ENCODE assay signal across 26 cellular contexts in genomic region chr1:109659145-109659544, GRCh38. TPM values are rescaled to one million over a fixed set of nuclear protein-coding genes. Genes with fewer than 3 reads are reported as not detected.
A peak's percentile ranks its signal among the peaks of the same experiment; 100 is the strongest.
DNase-seq lines count a peak whose midpoint lies in the region; ATAC-seq and TF ChIP-seq lines count a peak whose summit lies in the region.
"Had no signal": no experiment of that assay in that cellular context is flagged by ENCODE, and none has a peak within 500 bp of the region (broad histone marks: within the 10 kb centered on the region; RNA-seq: fewer than 3 reads in every experiment).

No MANE protein-coding gene starts in this region.

- H3K27me3 ChIP-seq in BLaER1 (no peaks in the 10 kb centered on the region), ovary (no peaks in the 10 kb centered on the region)
- H3K27me3 ChIP-seq: stomach had no signal

- no peak for TF ChIP-seq POLR2A in ovary (IDR thresholded peaks at IDR 0.05)
- TF ChIP-seq POLR2A in GM18505 (IDR thresholded peaks at IDR 0.05; ENCODE audit: borderline replicate concordance, extremely low read depth, insufficient read depth, insufficient read length) = no peak

- H3K36me3 ChIP-seq in BLaER1 = peaks cover 5% of the 10 kb centered on the region; the same call in 1 of the 2 replicates
- H3K36me3 ChIP-seq in ovary = no peaks in the 10 kb centered on the region

- H3K4me1 ChIP-seq in BLaER1 (peaks cover 50% of the 10 kb centered on the region), ovary (ENCODE audit: insufficient read depth) (peaks cover 22% of the 10 kb centered on the region)

- H3K9ac ChIP-seq in BLaER1 = no peak overlapping the region

- TF ChIP-seq EP300 in ovary (IDR thresholded peaks at IDR 0.05) = no peak

- H3K9me3 ChIP-seq in BLaER1 (no peaks in the 10 kb centered on the region), ovary (no peaks in the 10 kb centered on the region)
- H3K9me3 ChIP-seq: stomach had no signal

- DNase-seq in M059J (ENCODE audit: low read depth) (peak; percentile 34), glomerular visceral epithelial cell (ENCODE audit: extremely low spot score) (peak; percentile 61), ovary (no peak), NOMO-1 treated with DMSO at 0.1 percent for 48 hours (lab: John Stamatoyannopoulos, UW; ENCODE audit: unreplicated experiment) (no peak)
- DNase-seq: activated CD4-positive, alpha-beta T cell treated with anti-CD3 and anti-CD28 coated beads for 4 hours; CD4-positive, CD25-positive, alpha-beta regulatory T cell; effector CD4-positive, alpha-beta T cell; foreskin melanocyte; Kasumi-1; mammary epithelial cell; NCI-H1930; NK-92 treated with Interleukin-12 subunit alpha and Interleukin-12 subunit beta, amount 100 ng/mL, for 24 hours; nucleus accumbens; right cardiac atrium; stomach; T-helper 2 cell had no signal

- peak overlapping the region; percentile 49 for H3K4me2 ChIP-seq in BLaER1

- H3K27ac ChIP-seq in BLaER1 (no peak overlapping the region), ovary (peak overlapping the region; percentile 14 to 81)

- intact Hi-C loops in ovary (cut with DNase I) = no loop called here

- TF ChIP-seq CTCF in ovary (IDR thresholded peaks at IDR 0.05) = no peak

- H4K20me1 ChIP-seq in BLaER1 = no peaks in the 10 kb centered on the region

- 51 to 55% (median 54%) methylated on average over 2 of the region's 2 CpGs for WGBS in ovary, 3 donors

- ATAC-seq in GM18505 (IDR thresholded peaks at IDR 0.05; ENCODE audit: unreplicated experiment) (no peak), HG03457 (IDR thresholded peaks at IDR 0.05; ENCODE audit: unreplicated experiment) (no peak)
- ATAC-seq: activated T-helper 17 cell treated with anti-CD3 and anti-CD28 coated beads, Interleukin-2, amount 50 U/mL, for 72 hours; GM12878; right cardiac atrium had no signal

- no peak overlapping the region for H3K4me3 ChIP-seq in BLaER1
- H3K4me3 ChIP-seq in ovary = no peak overlapping the region
- H3K4me3 ChIP-seq: GM12878, stomach had no signal

RNA-seq across cellular contexts. Expression of gene GSTM4, which starts 3.2 kb away (rescaled TPM):
- 23.8 and 37.4 TPM in 2 replicates for total RNA-seq in M059J (2014; rRNA removed; shearing (Covaris generic))
- total RNA-seq in ovary = 10 to 100 TPM; 23.0 to 91.8 (median 47.2) TPM
- 100 to 1,000 TPM in 1 of 2 donors, 10 to 100 TPM in 1; 43.3 to 116 TPM for polyA plus RNA-seq in ovary

RNA-seq across cellular contexts. Expression of gene GSTM2, which starts 8.7 kb away (rescaled TPM):
- 10.7 and 17.4 TPM in 2 replicates for total RNA-seq in M059J (2014; rRNA removed; shearing (Covaris generic))
- 100 to 1,000 TPM; 101 to 318 (median 195) TPM for total RNA-seq in ovary
- 100 to 1,000 TPM; 202 to 209 TPM for polyA plus RNA-seq in ovary

RNA-seq across cellular contexts. Expression of gene GSTM1, which starts 28.5 kb away (rescaled TPM):
- total RNA-seq in M059J (2014; rRNA removed; shearing (Covaris generic)) = not detected in 2 replicates
- 100 to 1,000 TPM in 2 of 7 donors, 10 to 100 TPM in 1, under 1 TPM in 1, not detected in 3; 0.32 to 482 (median 153) TPM for total RNA-seq in ovary
- polyA plus RNA-seq in ovary = 100 to 1,000 TPM; 169 to 193 TPM
- total RNA-seq: ureter had no signal
- polyA plus RNA-seq: mammary epithelial cell had no signal

RNA-seq across cellular contexts. Expression of gene AMPD2, which starts 39.5 kb away (rescaled TPM):
- total RNA-seq in M059J (2014; rRNA removed; shearing (Covaris generic)) = 86.0 and 106 TPM in 2 replicates
- 10 to 100 TPM; 40.5 to 86.0 (median 64.8) TPM for total RNA-seq in ovary
- polyA plus RNA-seq in ovary = 10 to 100 TPM; 19.4 to 25.7 TPM

RNA-seq across cellular contexts. Expression of gene GNAT2, which starts 39.7 kb away (rescaled TPM):
- total RNA-seq in M059J (2014; rRNA removed; shearing (Covaris generic)) = 0.12 TPM in 1 of 2 replicates, not detected in the other
- total RNA-seq in ovary = not detected
- polyA plus RNA-seq in ovary = not detected
- total RNA-seq: CD4-positive, CD25-positive, alpha-beta regulatory T cell; cerebellum; mammary epithelial cell; NCI-H460; right cardiac atrium; RPMI7951; stomach; ureter had no signal
- polyA plus RNA-seq: esophagus, right cardiac atrium had no signal

Comparison
In these comparisons a context has a peak if more than half of its experiments do, and no peak if none do; other contexts are left out.
1. DNase-seq: peak in M059J (single experiment) and glomerular visceral epithelial cell (single experiment); none in ovary (0 of 5) and NOMO-1 treated with DMSO at 0.1 percent for 48 hours (single experiment).